23 cellular contexts compared by ENCODE assay signal in genomic region chr17:19440421-19440820, GRCh38. TPM values are rescaled to one million over a fixed set of nuclear protein-coding genes. Genes with fewer than 3 reads are reported as not detected.
DNase-seq lines count a peak whose midpoint lies in the region; ATAC-seq lines count a peak whose summit lies in the region.
"Had no signal": no experiment of that assay in that cellular context is flagged by ENCODE, and none has a peak within 500 bp of the region (broad histone marks: within the 10 kb centered on the region; RNA-seq: fewer than 3 reads in every experiment).

No MANE protein-coding gene starts in this region.

- no peak overlapping the region for H2BK12ac ChIP-seq in trophoblast cell (ENCODE audit: low read length)

- no peak overlapping the region for H3K18ac ChIP-seq in trophoblast cell (ENCODE audit: low read length)

- H3K27me3 ChIP-seq in trophoblast cell (ENCODE audit: insufficient read depth, low read length) = no peaks in the 10 kb centered on the region

- peaks cover 10% of the 10 kb centered on the region for H3K9me3 ChIP-seq in trophoblast cell (ENCODE audit: insufficient read depth, low read depth, low read length)

- no peaks in the 10 kb centered on the region for H3K4me1 ChIP-seq in trophoblast cell (ENCODE audit: control insufficient read depth in 1 of 2, insufficient read depth in 2 of 2, low read length in 2 of 2)

- no peak overlapping the region for H3K4me2 ChIP-seq in trophoblast cell (ENCODE audit: low read length)

- H4K8ac ChIP-seq in trophoblast cell (ENCODE audit: low read depth, low read length) = no peak overlapping the region

- no peak overlapping the region for H3K27ac ChIP-seq in trophoblast cell (ENCODE audit: low read depth, low read length)

- peaks cover 25% of the 10 kb centered on the region for H3K27me3 Mint-ChIP-seq in activated T-cell treated with anti-CD3 and anti-CD28 coated beads, Interleukin-2, amount 50 U/mL, for 72 hours (ENCODE audit: low read depth)
- H3K27me3 Mint-ChIP-seq in activated T-cell treated with anti-CD3 and anti-CD28 coated beads, Interleukin-2, amount 50 U/mL, for 24 hours = peaks cover 3% of the 10 kb centered on the region
- peaks cover 31% of the 10 kb centered on the region for H3K27me3 Mint-ChIP-seq in stimulated activated naive CD8-positive, alpha-beta T cell treated with anti-CD3 and anti-CD28 coated beads, Interleukin-15, amount 100 ng/mL, for 72 hours
- H3K27me3 Mint-ChIP-seq in activated T-helper 17 cell treated with anti-CD3 and anti-CD28 coated beads, Interleukin-2, amount 50 U/mL, for 72 hours = peaks cover 8% of the 10 kb centered on the region

- no peak overlapping the region for H3K14ac ChIP-seq in trophoblast cell (ENCODE audit: low read length)

- H4K91ac ChIP-seq in trophoblast cell (ENCODE audit: low read depth, low read length) = no peak overlapping the region

- H3K23ac ChIP-seq in trophoblast cell (ENCODE audit: low read length) = no peak overlapping the region

- H3K36me3 Mint-ChIP-seq in activated T-cell treated with anti-CD3 and anti-CD28 coated beads, Interleukin-2, amount 50 U/mL, for 72 hours (ENCODE audit: insufficient read depth in 2 of 2) = peaks cover 5 to 7% of the 10 kb centered on the region in 2 donors
- H3K36me3 Mint-ChIP-seq in activated T-cell treated with anti-CD3 and anti-CD28 coated beads, Interleukin-2, amount 50 U/mL, for 24 hours (ENCODE audit: low read depth) = no peaks in the 10 kb centered on the region
- H3K36me3 Mint-ChIP-seq in activated T-helper 17 cell treated with anti-CD3 and anti-CD28 coated beads, Interleukin-2, amount 50 U/mL, for 72 hours (ENCODE audit: low read depth) = no peaks in the 10 kb centered on the region

- no peaks in the 10 kb centered on the region for H3K79me1 ChIP-seq in trophoblast cell (ENCODE audit: low read length)

- H3K9me3 Mint-ChIP-seq in activated T-cell treated with anti-CD3 and anti-CD28 coated beads, Interleukin-2, amount 50 U/mL, for 72 hours = peaks cover 4 to 6% of the 10 kb centered on the region in 2 donors
- peaks cover 7% of the 10 kb centered on the region for H3K9me3 Mint-ChIP-seq in activated T-cell treated with anti-CD3 and anti-CD28 coated beads, Interleukin-2, amount 50 U/mL, for 24 hours
- peaks cover 10 to 13% of the 10 kb centered on the region in 2 donors for H3K9me3 Mint-ChIP-seq in stimulated activated naive CD8-positive, alpha-beta T cell treated with anti-CD3 and anti-CD28 coated beads, Interleukin-15, amount 100 ng/mL, for 72 hours
- no peaks in the 10 kb centered on the region for H3K9me3 Mint-ChIP-seq in activated T-helper 17 cell treated with anti-CD3 and anti-CD28 coated beads, Interleukin-2, amount 50 U/mL, for 72 hours

- no peaks in the 10 kb centered on the region for H3K79me2 ChIP-seq in trophoblast cell (ENCODE audit: control insufficient read depth, insufficient read depth, low read length, poor library complexity)

- ATAC-seq in activated T-cell treated with anti-CD3 and anti-CD28 coated beads, Interleukin-2, amount 50 U/mL, for 72 hours (replicated peaks in 1 of 2) = no peak
- ATAC-seq in stimulated activated naive CD8-positive, alpha-beta T cell treated with anti-CD3 and anti-CD28 coated beads, Interleukin-15, amount 100 ng/mL, for 72 hours = peak; percentile 42
- ATAC-seq in stimulated activated naive CD8-positive, alpha-beta T cell treated with anti-CD3 and anti-CD28 coated beads, Interleukin-15, Interleukin-2, amounts not matched to agents 100 U/mL and 50 U/mL, for 24 hours = no peak
- peak; percentile 56 for ATAC-seq in activated T-helper 17 cell treated with anti-CD3 and anti-CD28 coated beads, Interleukin-2, amount 50 U/mL, for 72 hours (replicated peaks)
- ATAC-seq: PC-3 had no signal

- H2AFZ ChIP-seq in trophoblast cell (ENCODE audit: insufficient read depth, low read length, poor library complexity) = no peak overlapping the region

- no peak overlapping the region for H2BK120ac ChIP-seq in trophoblast cell (ENCODE audit: insufficient read depth, low read length, poor library complexity)

- H3K4me3 ChIP-seq in trophoblast cell (ENCODE audit: low read depth, low read length) = no peak overlapping the region

- H3K4ac ChIP-seq in trophoblast cell (ENCODE audit: low read depth, low read length) = no peak overlapping the region

- H3K9ac ChIP-seq in trophoblast cell (ENCODE audit: low read length) = no peak overlapping the region

- H2AK5ac ChIP-seq in trophoblast cell (ENCODE audit: low read length) = no peak overlapping the region

- peak overlapping the region; percentile 26 for H3K27ac Mint-ChIP-seq in activated T-cell treated with anti-CD3 and anti-CD28 coated beads, Interleukin-2, amount 50 U/mL, for 72 hours
- H3K27ac Mint-ChIP-seq in activated T-cell treated with anti-CD3 and anti-CD28 coated beads, Interleukin-2, amount 50 U/mL, for 24 hours = no peak overlapping the region
- no peak overlapping the region for H3K27ac Mint-ChIP-seq in stimulated activated naive CD8-positive, alpha-beta T cell treated with anti-CD3 and anti-CD28 coated beads, Interleukin-15, amount 100 ng/mL, for 72 hours
- no peak overlapping the region for H3K27ac Mint-ChIP-seq in activated T-helper 17 cell treated with anti-CD3 and anti-CD28 coated beads, Interleukin-2, amount 50 U/mL, for 72 hours
- H3K27ac Mint-ChIP-seq: CD4-positive, alpha-beta memory T cell had no signal

- no peak overlapping the region for H3K4me3 Mint-ChIP-seq in activated T-cell treated with anti-CD3 and anti-CD28 coated beads, Interleukin-2, amount 50 U/mL, for 72 hours
- no peak overlapping the region for H3K4me3 Mint-ChIP-seq in activated T-cell treated with anti-CD3 and anti-CD28 coated beads, Interleukin-2, amount 50 U/mL, for 24 hours
- H3K4me3 Mint-ChIP-seq in stimulated activated naive CD8-positive, alpha-beta T cell treated with anti-CD3 and anti-CD28 coated beads, Interleukin-15, amount 100 ng/mL, for 72 hours = no peak overlapping the region
- H3K4me3 Mint-ChIP-seq in activated T-helper 17 cell treated with anti-CD3 and anti-CD28 coated beads, Interleukin-2, amount 50 U/mL, for 72 hours = no peak overlapping the region
- H3K4me3 Mint-ChIP-seq: CD4-positive, alpha-beta memory T cell had no signal

- no peak for DNase-seq in activated T-cell treated with anti-CD3 and anti-CD28 coated beads, Interleukin-2, amount 50 U/mL, for 72 hours
- no peak for DNase-seq in activated T-cell treated with anti-CD3 and anti-CD28 coated beads, Interleukin-2, amount 50 U/mL, for 24 hours
- no peak for DNase-seq in stimulated activated naive CD8-positive, alpha-beta T cell treated with anti-CD3 and anti-CD28 coated beads, Interleukin-15, amount 100 ng/mL, for 72 hours
- DNase-seq in stimulated activated naive CD8-positive, alpha-beta T cell treated with anti-CD3 and anti-CD28 coated beads, Interleukin-15, Interleukin-2, amounts not matched to agents 100 U/mL and 50 U/mL, for 24 hours = no peak
- DNase-seq in hypothalamus (lab: John Stamatoyannopoulos, UW) (no peak), trophoblast cell (no peak)
- DNase-seq: C1 segment of cervical spinal cord; CD4-positive, alpha-beta memory T cell; COR-L47; DMS53; HCEC 1CT; KBM-7; NCI-H1105 treated with DMSO at 0.1 percent for 48 hours; NCI-H146; NCI-H1930; NCI-H2107; NCI-H524; NCI-H774; PC-3 had no signal

- WGBS in trophoblast cell (ENCODE audit: extremely low coverage, insufficient coverage, insufficient read length) = no CpG with 5 or more reads among the region's 1 CpG

- peaks cover 6% of the 10 kb centered on the region for H3K4me1 Mint-ChIP-seq in activated T-cell treated with anti-CD3 and anti-CD28 coated beads, Interleukin-2, amount 50 U/mL, for 72 hours (ENCODE audit: low read depth)
- peaks cover 3% of the 10 kb centered on the region for H3K4me1 Mint-ChIP-seq in activated T-cell treated with anti-CD3 and anti-CD28 coated beads, Interleukin-2, amount 50 U/mL, for 24 hours (ENCODE audit: low read depth)
- peaks cover 6% of the 10 kb centered on the region for H3K4me1 Mint-ChIP-seq in stimulated activated naive CD8-positive, alpha-beta T cell treated with anti-CD3 and anti-CD28 coated beads, Interleukin-15, amount 100 ng/mL, for 72 hours
- peaks cover 6% of the 10 kb centered on the region for H3K4me1 Mint-ChIP-seq in activated T-helper 17 cell treated with anti-CD3 and anti-CD28 coated beads, Interleukin-2, amount 50 U/mL, for 72 hours
- H3K4me1 Mint-ChIP-seq: CD4-positive, alpha-beta memory T cell had no signal

- no peak overlapping the region for H4K12ac ChIP-seq in trophoblast cell (ENCODE audit: low read depth, low read length)

- no peak overlapping the region for H2BK5ac ChIP-seq in trophoblast cell (ENCODE audit: low read depth, low read length, poor library complexity)

- H3K36me3 ChIP-seq in trophoblast cell (ENCODE audit: control insufficient read depth in 1 of 2, insufficient read depth in 2 of 2, low read length in 2 of 2) = no peaks in the 10 kb centered on the region

RNA-seq across cellular contexts. Expression of gene RNF112, which starts 29.4 kb away (rescaled TPM):
- 1 to 10 TPM in 1 of 2 donors, under 1 TPM in 1; 0.84 to 1.6 TPM for total RNA-seq in activated T-cell treated with anti-CD3 and anti-CD28 coated beads, Interleukin-2, amount 50 U/mL, for 72 hours
- 1 to 10 TPM in 1 of 2 donors, under 1 TPM in 1; 0.56 to 3.1 TPM for total RNA-seq in activated T-helper 17 cell treated with anti-CD3 and anti-CD28 coated beads, Interleukin-2, amount 50 U/mL, for 72 hours
- polyA plus RNA-seq in trophoblast cell (2013) = 0.42 and 0.55 TPM in 2 replicates
- total RNA-seq: G401, LHCN-M2, MCF 10A had no signal

RNA-seq across cellular contexts. Expression of gene MFAP4, which starts 53.4 kb away (rescaled TPM):
- under 1 TPM; 0.44 to 0.82 TPM for total RNA-seq in activated T-cell treated with anti-CD3 and anti-CD28 coated beads, Interleukin-2, amount 50 U/mL, for 72 hours
- not detected for total RNA-seq in activated T-helper 17 cell treated with anti-CD3 and anti-CD28 coated beads, Interleukin-2, amount 50 U/mL, for 72 hours
- 1.3 and 1.6 TPM in 2 replicates for polyA plus RNA-seq in trophoblast cell (2013)
- total RNA-seq: CD4-positive, alpha-beta memory T cell; G401; MCF 10A; PC-3 had no signal
- polyA plus RNA-seq: CD4-positive, alpha-beta memory T cell had no signal

Comparison
In these comparisons a context has a peak if more than half of its experiments do, and no peak if none do; other contexts are left out.
1. ATAC-seq: peak in stimulated activated naive CD8-positive, alpha-beta T cell treated with anti-CD3 and anti-CD28 coated beads, Interleukin-15, amount 100 ng/mL, for 72 hours (single experiment) and activated T-helper 17 cell treated with anti-CD3 and anti-CD28 coated beads, Interleukin-2, amount 50 U/mL, for 72 hours (single experiment); none in activated T-cell treated with anti-CD3 and anti-CD28 coated beads, Interleukin-2, amount 50 U/mL, for 72 hours (0 of 2) and stimulated activated naive CD8-positive, alpha-beta T cell treated with anti-CD3 and anti-CD28 coated beads, Interleukin-15, Interleukin-2, amounts not matched to agents 100 U/mL and 50 U/mL, for 24 hours (single experiment).